ENCODE assay signal across 31 cellular contexts in the genomic region with DNA sequence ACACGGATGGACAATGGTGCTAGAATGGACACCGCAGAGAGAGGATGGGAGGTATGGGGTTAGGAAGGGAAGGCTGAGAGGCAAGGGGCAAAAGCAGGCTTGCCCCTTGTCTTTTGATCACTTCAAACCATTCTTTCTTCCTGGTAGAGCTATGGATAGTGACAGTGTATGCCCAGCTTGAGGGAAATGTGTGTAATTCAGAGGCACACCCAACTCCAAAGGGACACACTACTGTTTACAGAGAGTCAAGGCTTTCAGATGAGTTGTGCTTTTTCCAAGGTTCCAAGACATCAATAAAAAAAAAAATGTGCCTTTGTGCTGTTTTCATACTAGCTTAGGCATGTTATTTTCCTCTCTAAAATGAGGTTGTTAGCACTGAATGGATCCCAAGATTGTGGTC.
"Had no signal": no experiment of that assay in that cellular context is flagged by ENCODE, and none has a peak within 500 bp of the region (broad histone marks: within the 10 kb centered on the region; RNA-seq: fewer than 3 reads in every experiment).

No MANE protein-coding gene starts in this region.

- H3K27ac ChIP-seq: ascending aorta, breast epithelium, cardiac muscle cell, coronary artery, dorsolateral prefrontal cortex had no signal

- H3K9me3 ChIP-seq: ascending aorta, breast epithelium had no signal

- H3K4me1 ChIP-seq: ascending aorta, breast epithelium had no signal

- H3K9me3 Mint-ChIP-seq: activated CD4-positive, alpha-beta memory T cell treated with anti-CD3 and anti-CD28 coated beads, Interleukin-2, amount 10 ng/mL, durations not matched to agents 7 days and 5 days; activated CD4-positive, alpha-beta T cell treated with anti-CD3 and anti-CD28 coated beads, Interleukin-2, amount 10 ng/mL, durations not matched to agents 7 days and 5 days; activated naive CD4-positive, alpha-beta T cell treated with anti-CD3 and anti-CD28 coated beads, Interleukin-2, amount 10 ng/mL, durations not matched to agents 7 days and 5 days; activated naive CD4-positive, alpha-beta T cell treated with anti-CD3 and anti-CD28 coated beads, Interleukin-2, amount 50 U/mL, for 72 hours; activated naive CD8-positive, alpha-beta T cell treated with anti-CD3 and anti-CD28 coated beads, Interleukin-2, amount 10 ng/mL, durations not matched to agents 7 days and 5 days; activated T-cell treated with anti-CD3 and anti-CD28 coated beads, Interleukin-2, amount 50 U/mL, for 24 hours; activated T-cell treated with anti-CD3 and anti-CD28 coated beads, Interleukin-2, amount 50 U/mL, for 72 hours; brain; dendritic cell treated with granulocyte-macrophage colony-stimulating factor and Interleukin-4, amounts not matched to agents 40 ng/mL and 50 ng/mL, for 4 days; T-helper 2 cell treated with Interferon-gamma antibody and Interleukin-4, amounts not matched to agents 5 μg/mL and 100 μg/mL, for 36 hours had no signal

- H3K4me3 ChIP-seq: ascending aorta, breast epithelium, cardiac muscle cell, coronary artery, dorsolateral prefrontal cortex had no signal

- H3K36me3 ChIP-seq: ascending aorta, breast epithelium, cardiac muscle cell had no signal

- H3K36me3 Mint-ChIP-seq: activated naive CD4-positive, alpha-beta T cell treated with anti-CD3 and anti-CD28 coated beads, Interleukin-2, amount 10 ng/mL, durations not matched to agents 7 days and 5 days; activated naive CD4-positive, alpha-beta T cell treated with anti-CD3 and anti-CD28 coated beads, Interleukin-2, amount 50 U/mL, for 72 hours; activated naive CD8-positive, alpha-beta T cell treated with anti-CD3 and anti-CD28 coated beads, Interleukin-2, amount 10 ng/mL, durations not matched to agents 7 days and 5 days; brain had no signal

- DNase-seq: activated CD4-positive, alpha-beta memory T cell treated with anti-CD3 and anti-CD28 coated beads, Interleukin-2, amount 10 ng/mL, durations not matched to agents 7 days and 5 days; activated CD4-positive, alpha-beta T cell treated with anti-CD3 and anti-CD28 coated beads for 1 hour; activated CD4-positive, alpha-beta T cell treated with anti-CD3 and anti-CD28 coated beads for 4 hours; activated CD4-positive, alpha-beta T cell treated with anti-CD3 and anti-CD28 coated beads, Interleukin-2, amount 10 ng/mL, durations not matched to agents 7 days and 5 days; activated CD4-positive, alpha-beta T cell treated with anti-CD3 and anti-CD28 coated beads, Interleukin-2, amount 50 U/mL, for 4 hours; activated CD8-positive, alpha-beta memory T cell treated with anti-CD3 and anti-CD28 coated beads, Interleukin-2, amount 50 U/mL, for 48 hours; activated gamma-delta T cell; activated naive CD4-positive, alpha-beta T cell; activated naive CD4-positive, alpha-beta T cell treated with anti-CD3 and anti-CD28 coated beads, Interleukin-2, amount 10 ng/mL, durations not matched to agents 7 days and 5 days; activated naive CD8-positive, alpha-beta T cell treated with anti-CD3 and anti-CD28 coated beads, Interleukin-2, amount 10 ng/mL, durations not matched to agents 7 days and 5 days; activated T-cell treated with anti-CD3 and anti-CD28 coated beads for 4 hours; activated T-cell treated with anti-CD3 and anti-CD28 coated beads, Interleukin-2, amount 50 U/mL, for 24 hours; activated T-cell treated with anti-CD3 and anti-CD28 coated beads, Interleukin-2, amount 50 U/mL, for 72 hours; central memory CD4-positive, alpha-beta T cell; cerebellar nuclear complex; dorsolateral prefrontal cortex; effector memory CD4-positive, alpha-beta T cell; endodermal cell; foreskin fibroblast; T-helper 1 cell; T-helper 17 cell; T1000 had no signal

- H3K27me3 ChIP-seq: ascending aorta, breast epithelium, cardiac muscle cell had no signal

- H3K4me3 Mint-ChIP-seq: activated CD4-positive, alpha-beta memory T cell treated with anti-CD3 and anti-CD28 coated beads, Interleukin-2, amount 10 ng/mL, durations not matched to agents 7 days and 5 days; activated CD4-positive, alpha-beta T cell treated with anti-CD3 and anti-CD28 coated beads, Interleukin-2, amount 10 ng/mL, durations not matched to agents 7 days and 5 days; activated naive CD4-positive, alpha-beta T cell treated with anti-CD3 and anti-CD28 coated beads, Interleukin-2, amount 10 ng/mL, durations not matched to agents 7 days and 5 days; activated naive CD8-positive, alpha-beta T cell treated with anti-CD3 and anti-CD28 coated beads, Interleukin-2, amount 10 ng/mL, durations not matched to agents 7 days and 5 days; activated T-cell treated with anti-CD3 and anti-CD28 coated beads, Interleukin-2, amount 50 U/mL, for 24 hours; activated T-cell treated with anti-CD3 and anti-CD28 coated beads, Interleukin-2, amount 50 U/mL, for 72 hours; brain; dendritic cell treated with granulocyte-macrophage colony-stimulating factor and Interleukin-4, amounts not matched to agents 40 ng/mL and 50 ng/mL, for 4 days; endodermal cell; T-helper 17 cell; T-helper 2 cell treated with Interferon-gamma antibody and Interleukin-4, amounts not matched to agents 5 μg/mL and 100 μg/mL, for 36 hours had no signal

- H3K4me1 Mint-ChIP-seq: activated CD4-positive, alpha-beta memory T cell treated with anti-CD3 and anti-CD28 coated beads, Interleukin-2, amount 10 ng/mL, durations not matched to agents 7 days and 5 days; activated CD4-positive, alpha-beta T cell treated with anti-CD3 and anti-CD28 coated beads, Interleukin-2, amount 10 ng/mL, durations not matched to agents 7 days and 5 days; activated naive CD4-positive, alpha-beta T cell treated with anti-CD3 and anti-CD28 coated beads, Interleukin-2, amount 10 ng/mL, durations not matched to agents 7 days and 5 days; activated naive CD8-positive, alpha-beta T cell treated with anti-CD3 and anti-CD28 coated beads, Interleukin-2, amount 10 ng/mL, durations not matched to agents 7 days and 5 days; brain had no signal

- ATAC-seq: activated naive CD4-positive, alpha-beta T cell treated with anti-CD3 and anti-CD28 coated beads, Interleukin-2, amount 50 U/mL, for 72 hours; activated T-cell treated with anti-CD3 and anti-CD28 coated beads, Interleukin-2, amount 50 U/mL, for 72 hours; esophagus mucosa; T-helper 17 cell had no signal

- H3K27ac Mint-ChIP-seq: activated CD4-positive, alpha-beta memory T cell treated with anti-CD3 and anti-CD28 coated beads, Interleukin-2, amount 10 ng/mL, durations not matched to agents 7 days and 5 days; activated CD4-positive, alpha-beta T cell treated with anti-CD3 and anti-CD28 coated beads, Interleukin-2, amount 10 ng/mL, durations not matched to agents 7 days and 5 days; activated naive CD4-positive, alpha-beta T cell treated with anti-CD3 and anti-CD28 coated beads, Interleukin-2, amount 10 ng/mL, durations not matched to agents 7 days and 5 days; activated naive CD4-positive, alpha-beta T cell treated with anti-CD3 and anti-CD28 coated beads, Interleukin-2, amount 50 U/mL, for 72 hours; activated naive CD8-positive, alpha-beta T cell treated with anti-CD3 and anti-CD28 coated beads, Interleukin-2, amount 10 ng/mL, durations not matched to agents 7 days and 5 days; activated T-cell treated with anti-CD3 and anti-CD28 coated beads, Interleukin-2, amount 50 U/mL, for 24 hours; activated T-cell treated with anti-CD3 and anti-CD28 coated beads, Interleukin-2, amount 50 U/mL, for 72 hours; brain; dendritic cell treated with granulocyte-macrophage colony-stimulating factor and Interleukin-4, amounts not matched to agents 40 ng/mL and 50 ng/mL, for 4 days; endodermal cell; T-helper 17 cell; T-helper 2 cell treated with Interferon-gamma antibody and Interleukin-4, amounts not matched to agents 5 μg/mL and 100 μg/mL, for 36 hours had no signal
